In the genomic region with DNA sequence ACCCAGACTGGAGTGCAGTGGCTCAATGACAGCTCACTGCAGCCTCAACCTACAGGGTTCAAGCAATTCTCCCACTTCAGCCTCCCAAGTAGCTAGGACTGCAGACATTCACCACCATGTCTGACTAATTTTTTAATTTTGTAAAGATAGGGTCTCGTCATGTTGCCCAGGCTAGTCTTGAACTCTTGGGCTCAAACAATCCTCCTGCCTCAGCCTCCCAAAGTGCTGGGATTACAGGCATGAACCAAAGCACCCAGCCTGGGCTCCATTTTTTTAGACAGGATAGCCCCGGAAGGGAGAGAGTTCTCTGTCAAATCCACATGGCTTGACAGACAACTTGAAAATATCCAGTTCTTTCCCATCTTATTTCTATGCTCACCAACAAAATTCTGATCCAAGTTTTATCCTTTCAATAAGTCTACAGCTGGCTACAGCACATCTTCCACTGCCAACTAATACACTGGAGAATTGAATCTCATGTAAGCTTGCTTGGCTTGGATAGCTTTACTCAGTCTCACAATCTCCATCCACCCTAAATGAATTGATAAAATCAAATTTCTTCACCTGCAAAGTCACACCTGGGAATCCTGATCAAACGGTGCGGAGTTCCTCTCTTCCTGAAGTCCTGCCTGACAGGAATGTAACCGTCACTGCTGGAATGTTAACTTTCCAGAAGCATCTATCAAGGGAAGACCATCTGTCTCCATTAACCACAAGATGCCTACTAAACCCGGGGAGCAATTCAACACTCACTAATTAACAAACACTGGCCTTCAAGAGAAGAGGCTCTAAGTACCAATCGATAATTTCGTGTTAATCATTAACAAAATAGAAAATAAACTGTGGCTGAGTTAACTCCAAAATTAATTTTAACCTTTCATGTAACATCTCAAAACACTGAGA, we compare ENCODE assay signal across 1 cellular context.
A peak's percentile ranks its signal among the peaks of the same experiment; 100 is the strongest.
TF ChIP-seq lines count a peak whose summit lies in the region.

No MANE protein-coding gene starts in this region.

TF ChIP-seq in HepG2, 621 proteins besides CTCF, POLR2A, EP300 and RAD21 (continued from another document and continues in another):
- TF ChIP-seq, protein P1, sequence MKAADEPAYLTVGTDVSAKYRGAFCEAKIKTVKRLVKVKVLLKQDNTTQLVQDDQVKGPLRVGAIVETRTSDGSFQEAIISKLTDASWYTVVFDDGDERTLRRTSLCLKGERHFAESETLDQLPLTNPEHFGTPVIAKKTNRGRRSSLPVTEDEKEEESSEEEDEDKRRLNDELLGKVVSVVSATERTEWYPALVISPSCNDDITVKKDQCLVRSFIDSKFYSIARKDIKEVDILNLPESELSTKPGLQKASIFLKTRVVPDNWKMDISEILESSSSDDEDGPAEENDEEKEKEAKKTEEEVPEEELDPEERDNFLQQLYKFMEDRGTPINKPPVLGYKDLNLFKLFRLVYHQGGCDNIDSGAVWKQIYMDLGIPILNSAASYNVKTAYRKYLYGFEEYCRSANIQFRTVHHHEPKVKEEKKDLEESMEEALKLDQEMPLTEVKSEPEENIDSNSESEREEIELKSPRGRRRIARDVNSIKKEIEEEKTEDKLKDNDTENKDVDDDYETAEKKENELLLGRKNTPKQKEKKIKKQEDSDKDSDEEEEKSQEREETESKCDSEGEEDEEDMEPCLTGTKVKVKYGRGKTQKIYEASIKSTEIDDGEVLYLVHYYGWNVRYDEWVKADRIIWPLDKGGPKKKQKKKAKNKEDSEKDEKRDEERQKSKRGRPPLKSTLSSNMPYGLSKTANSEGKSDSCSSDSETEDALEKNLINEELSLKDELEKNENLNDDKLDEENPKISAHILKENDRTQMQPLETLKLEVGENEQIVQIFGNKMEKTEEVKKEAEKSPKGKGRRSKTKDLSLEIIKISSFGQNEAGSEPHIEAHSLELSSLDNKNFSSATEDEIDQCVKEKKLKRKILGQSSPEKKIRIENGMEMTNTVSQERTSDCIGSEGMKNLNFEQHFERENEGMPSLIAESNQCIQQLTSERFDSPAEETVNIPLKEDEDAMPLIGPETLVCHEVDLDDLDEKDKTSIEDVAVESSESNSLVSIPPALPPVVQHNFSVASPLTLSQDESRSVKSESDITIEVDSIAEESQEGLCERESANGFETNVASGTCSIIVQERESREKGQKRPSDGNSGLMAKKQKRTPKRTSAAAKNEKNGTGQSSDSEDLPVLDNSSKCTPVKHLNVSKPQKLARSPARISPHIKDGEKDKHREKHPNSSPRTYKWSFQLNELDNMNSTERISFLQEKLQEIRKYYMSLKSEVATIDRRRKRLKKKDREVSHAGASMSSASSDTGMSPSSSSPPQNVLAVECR (CRISPR knock-in tag; IDR thresholded peaks at IDR 0.05; ENCODE audit: borderline replicate concordance): peak; percentile 49; the same call in 1 of the 2 replicates
- peak; percentile 63; the same call in 1 of the 2 replicates for TF ChIP-seq HDAC1 (CRISPR knock-in tag; IDR thresholded peaks at IDR 0.05)
- TF ChIP-seq SMAD1 (CRISPR knock-in tag; IDR thresholded peaks at IDR 0.05; ENCODE audit: borderline replicate concordance, low read depth): no peak
- TF ChIP-seq ZNF570 (CRISPR knock-in tag; IDR thresholded peaks at IDR 0.05; ENCODE audit: borderline replicate concordance): no peak
- TF ChIP-seq PLRG1 (conservative IDR thresholded peaks at IDR 0.05): no peak
- no peak for TF ChIP-seq KLF12 (CRISPR knock-in tag; IDR thresholded peaks at IDR 0.05; ENCODE audit: borderline replicate concordance)
- TF ChIP-seq NBN (conservative IDR thresholded peaks at IDR 0.05): no peak
- TF ChIP-seq ISL2 (CRISPR knock-in tag; IDR thresholded peaks at IDR 0.05): peak; percentile 64; the same call in 1 of the 2 replicates
- TF ChIP-seq HOXD1 (CRISPR knock-in tag; IDR thresholded peaks at IDR 0.05): no peak
- no peak for TF ChIP-seq HHEX (CRISPR knock-in tag; IDR thresholded peaks at IDR 0.05)
- TF ChIP-seq PHF21A (CRISPR knock-in tag; IDR thresholded peaks at IDR 0.05): peak; percentile 67; the same call in 1 of the 2 replicates
- TF ChIP-seq, protein P2, sequence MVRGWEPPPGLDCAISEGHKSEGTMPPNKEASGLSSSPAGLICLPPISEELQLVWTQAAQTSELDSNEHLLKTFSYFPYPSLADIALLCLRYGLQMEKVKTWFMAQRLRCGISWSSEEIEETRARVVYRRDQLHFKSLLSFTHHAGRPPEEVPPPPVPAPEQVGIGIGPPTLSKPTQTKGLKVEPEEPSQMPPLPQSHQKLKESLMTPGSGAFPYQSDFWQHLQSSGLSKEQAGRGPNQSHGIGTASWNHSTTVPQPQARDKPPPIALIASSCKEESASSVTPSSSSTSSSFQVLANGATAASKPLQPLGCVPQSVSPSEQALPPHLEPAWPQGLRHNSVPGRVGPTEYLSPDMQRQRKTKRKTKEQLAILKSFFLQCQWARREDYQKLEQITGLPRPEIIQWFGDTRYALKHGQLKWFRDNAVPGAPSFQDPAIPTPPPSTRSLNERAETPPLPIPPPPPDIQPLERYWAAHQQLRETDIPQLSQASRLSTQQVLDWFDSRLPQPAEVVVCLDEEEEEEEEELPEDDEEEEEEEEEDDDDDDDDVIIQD (CRISPR knock-in tag; IDR thresholded peaks at IDR 0.05; ENCODE audit: low read depth): peak; percentile 50; the same call in 1 of the 2 replicates
- no peak for TF ChIP-seq ZNF10 (CRISPR knock-in tag; IDR thresholded peaks at IDR 0.05; ENCODE audit: borderline replicate concordance, low read depth)
- TF ChIP-seq TBX3 (IDR thresholded peaks at IDR 0.05; ENCODE audit: borderline replicate concordance): peak; percentile 86
- TF ChIP-seq SRY (CRISPR knock-in tag; IDR thresholded peaks at IDR 0.05): no peak
- no peak for TF ChIP-seq UBTF (CRISPR knock-in tag; IDR thresholded peaks at IDR 0.05)
- TF ChIP-seq ZNF350 (CRISPR knock-in tag; IDR thresholded peaks at IDR 0.05; ENCODE audit: borderline replicate concordance, low read depth): no peak
- TF ChIP-seq SIX4 (CRISPR knock-in tag; IDR thresholded peaks at IDR 0.05): no peak
- peak; percentile 74; the same call in 1 of the 2 replicates for TF ChIP-seq KAT7 (CRISPR knock-in tag; IDR thresholded peaks at IDR 0.05; ENCODE audit: borderline replicate concordance)
- peak; percentile 78 for TF ChIP-seq SAP130 (CRISPR knock-in tag; IDR thresholded peaks at IDR 0.05; ENCODE audit: low read depth)
- TF ChIP-seq ELF3 (CRISPR knock-in tag; IDR thresholded peaks at IDR 0.05): peak; percentile 49; the same call in 1 of the 2 replicates
- peak; percentile 85 for TF ChIP-seq ZEB1 (IDR thresholded peaks at IDR 0.05; ENCODE audit: insufficient replicate concordance, low read depth)
- no peak for TF ChIP-seq KDM5B (CRISPR knock-in tag; IDR thresholded peaks at IDR 0.05; ENCODE audit: borderline replicate concordance)
- TF ChIP-seq RBM39 (IDR thresholded peaks at IDR 0.05; ENCODE audit: low read depth, low read length, poor library complexity, severe bottlenecking): no peak
- no peak for TF ChIP-seq ZNF567 (CRISPR knock-in tag; IDR thresholded peaks at IDR 0.05; ENCODE audit: borderline replicate concordance)
- peak; percentile 57 for TF ChIP-seq POLR2AphosphoS5 (IDR thresholded peaks at IDR 0.05; ENCODE audit: low read depth, low read length)
- peak; percentile 50; the same call in 1 of the 2 replicates for TF ChIP-seq HOXA3 (CRISPR knock-in tag; IDR thresholded peaks at IDR 0.05)
- no peak for TF ChIP-seq ZNF616 (CRISPR knock-in tag; IDR thresholded peaks at IDR 0.05; ENCODE audit: low read depth)
- TF ChIP-seq MED1 (CRISPR knock-in tag; IDR thresholded peaks at IDR 0.05): peak; percentile 54
- TF ChIP-seq KAT8 (CRISPR knock-in tag; IDR thresholded peaks at IDR 0.05): peak; percentile 35; the same call in 1 of the 2 replicates
- peak; percentile 77 for TF ChIP-seq PAXIP1 (CRISPR knock-in tag; conservative IDR thresholded peaks at IDR 0.05)
- TF ChIP-seq, protein P3, sequence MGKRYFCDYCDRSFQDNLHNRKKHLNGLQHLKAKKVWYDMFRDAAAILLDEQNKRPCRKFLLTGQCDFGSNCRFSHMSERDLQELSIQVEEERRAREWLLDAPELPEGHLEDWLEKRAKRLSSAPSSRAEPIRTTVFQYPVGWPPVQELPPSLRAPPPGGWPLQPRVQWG (CRISPR knock-in tag; IDR thresholded peaks at IDR 0.05; ENCODE audit: borderline replicate concordance, low read depth): no peak
- TF ChIP-seq ZNF674 (CRISPR knock-in tag; IDR thresholded peaks at IDR 0.05; ENCODE audit: low read depth): no peak
- TF ChIP-seq CBFB (CRISPR knock-in tag; IDR thresholded peaks at IDR 0.05): 0 out of 2 replicates have a peak, but pooled peaks have one; percentile 32
- TF ChIP-seq SOX5 (CRISPR knock-in tag; IDR thresholded peaks at IDR 0.05; ENCODE audit: borderline replicate concordance): peak; percentile 67; the same call in 1 of the 2 replicates
- TF ChIP-seq, protein P4, sequence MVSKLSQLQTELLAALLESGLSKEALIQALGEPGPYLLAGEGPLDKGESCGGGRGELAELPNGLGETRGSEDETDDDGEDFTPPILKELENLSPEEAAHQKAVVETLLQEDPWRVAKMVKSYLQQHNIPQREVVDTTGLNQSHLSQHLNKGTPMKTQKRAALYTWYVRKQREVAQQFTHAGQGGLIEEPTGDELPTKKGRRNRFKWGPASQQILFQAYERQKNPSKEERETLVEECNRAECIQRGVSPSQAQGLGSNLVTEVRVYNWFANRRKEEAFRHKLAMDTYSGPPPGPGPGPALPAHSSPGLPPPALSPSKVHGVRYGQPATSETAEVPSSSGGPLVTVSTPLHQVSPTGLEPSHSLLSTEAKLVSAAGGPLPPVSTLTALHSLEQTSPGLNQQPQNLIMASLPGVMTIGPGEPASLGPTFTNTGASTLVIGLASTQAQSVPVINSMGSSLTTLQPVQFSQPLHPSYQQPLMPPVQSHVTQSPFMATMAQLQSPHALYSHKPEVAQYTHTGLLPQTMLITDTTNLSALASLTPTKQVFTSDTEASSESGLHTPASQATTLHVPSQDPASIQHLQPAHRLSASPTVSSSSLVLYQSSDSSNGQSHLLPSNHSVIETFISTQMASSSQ (IDR thresholded peaks at IDR 0.05; ENCODE audit: low read depth): peak; percentile 98
- TF ChIP-seq, protein P4 (CRISPR knock-in tag; IDR thresholded peaks at IDR 0.05; ENCODE audit: borderline replicate concordance): peak; percentile 95
- TF ChIP-seq FOXA3 (CRISPR knock-in tag; IDR thresholded peaks at IDR 0.05): peak; percentile 63
- no peak for TF ChIP-seq ZNF749 (CRISPR knock-in tag; IDR thresholded peaks at IDR 0.05; ENCODE audit: borderline replicate concordance)
- no peak for TF ChIP-seq BORCS8-MEF2B (CRISPR knock-in tag; IDR thresholded peaks at IDR 0.05)
- TF ChIP-seq NCOA1 (CRISPR knock-in tag; IDR thresholded peaks at IDR 0.05): no peak
- TF ChIP-seq ZNF766 (CRISPR knock-in tag; IDR thresholded peaks at IDR 0.05; ENCODE audit: borderline replicate concordance): 0 out of 2 replicates have a peak, but pooled peaks have one; percentile 56
- 0 out of 2 replicates have a peak, but pooled peaks have one; percentile 52 for TF ChIP-seq TGIF2 (CRISPR knock-in tag; IDR thresholded peaks at IDR 0.05)
